In genomic region chr2:8193686-8194615, GRCh38 we compare ENCODE assay signal across 10 cellular contexts.
DNase-seq lines count a peak whose midpoint lies in the region; ATAC-seq lines count a peak whose summit lies in the region.
"Had no signal": no experiment of that assay in that cellular context is flagged by ENCODE, and none has a peak within 500 bp of the region (broad histone marks: within the 10 kb centered on the region; RNA-seq: fewer than 3 reads in every experiment).

No MANE protein-coding gene starts in this region.

- H3K36me3 ChIP-seq in iPS-20b (ENCODE audit: insufficient read depth, low read depth, low read length), result no peaks in the 10 kb centered on the region
- H3K36me3 ChIP-seq: brain microvascular endothelial cell had no signal

- no peak overlapping the region for H3K27ac ChIP-seq in iPS-20b (ENCODE audit: low read length)
- H3K27ac ChIP-seq: brain microvascular endothelial cell had no signal

- no peak overlapping the region; the same call in 1 of the 2 replicates for H3K4me3 ChIP-seq in iPS-20b (ENCODE audit: low read length)

- H3K4me1 ChIP-seq in iPS-20b (ENCODE audit: insufficient read depth, low read length), result peaks cover 24% of the 10 kb centered on the region; the same call in 1 of the 2 replicates

- H3K9ac ChIP-seq in iPS-20b (ENCODE audit: low read depth, low read length), result peak overlapping the region; percentile 3; the same call in 1 of the 2 replicates

- H3K27me3 ChIP-seq in iPS-20b (ENCODE audit: insufficient read depth, low read length), result peaks cover 5% of the 10 kb centered on the region; the same call in 1 of the 2 replicates
- H3K27me3 ChIP-seq: brain microvascular endothelial cell had no signal

- H3K9me3 ChIP-seq in iPS-20b (ENCODE audit: insufficient read depth, low read depth, low read length), result no peaks in the 10 kb centered on the region

- DNase-seq in Ammon's horn (ENCODE audit: low spot score) (peak; percentile 24), NCI-H1105 (lab: John Stamatoyannopoulos, UW) (peak; percentile 91), NCI-H774 (lab: John Stamatoyannopoulos, UW) (peak; percentile 85), foreskin melanocyte (no peak), cerebellar cortex (ENCODE audit: low spot score) (no peak)
- DNase-seq: brain microvascular endothelial cell; stimulated activated naive CD8-positive, alpha-beta T cell treated with anti-CD3 and anti-CD28 coated beads, Interleukin-15, Interleukin-2, amounts not matched to agents 100 U/mL and 50 U/mL, for 24 hours had no signal

- ATAC-seq in HG02588 (IDR thresholded peaks at IDR 0.05; ENCODE audit: unreplicated experiment) (no peak), GM18870 (IDR thresholded peaks at IDR 0.05; ENCODE audit: unreplicated experiment) (no peak)
- ATAC-seq: stimulated activated naive CD8-positive, alpha-beta T cell treated with anti-CD3 and anti-CD28 coated beads, Interleukin-15, Interleukin-2, amounts not matched to agents 100 U/mL and 50 U/mL, for 24 hours had no signal

Comparison
In these comparisons a context has a peak if more than half of its experiments do, and no peak if none do; other contexts are left out.
1. DNase-seq: peak in Ammon's horn (single experiment), NCI-H1105 (single experiment) and NCI-H774 (single experiment); none in foreskin melanocyte (single experiment) and cerebellar cortex (single experiment).